21 cellular contexts compared by ENCODE assay signal in the genomic region with DNA sequence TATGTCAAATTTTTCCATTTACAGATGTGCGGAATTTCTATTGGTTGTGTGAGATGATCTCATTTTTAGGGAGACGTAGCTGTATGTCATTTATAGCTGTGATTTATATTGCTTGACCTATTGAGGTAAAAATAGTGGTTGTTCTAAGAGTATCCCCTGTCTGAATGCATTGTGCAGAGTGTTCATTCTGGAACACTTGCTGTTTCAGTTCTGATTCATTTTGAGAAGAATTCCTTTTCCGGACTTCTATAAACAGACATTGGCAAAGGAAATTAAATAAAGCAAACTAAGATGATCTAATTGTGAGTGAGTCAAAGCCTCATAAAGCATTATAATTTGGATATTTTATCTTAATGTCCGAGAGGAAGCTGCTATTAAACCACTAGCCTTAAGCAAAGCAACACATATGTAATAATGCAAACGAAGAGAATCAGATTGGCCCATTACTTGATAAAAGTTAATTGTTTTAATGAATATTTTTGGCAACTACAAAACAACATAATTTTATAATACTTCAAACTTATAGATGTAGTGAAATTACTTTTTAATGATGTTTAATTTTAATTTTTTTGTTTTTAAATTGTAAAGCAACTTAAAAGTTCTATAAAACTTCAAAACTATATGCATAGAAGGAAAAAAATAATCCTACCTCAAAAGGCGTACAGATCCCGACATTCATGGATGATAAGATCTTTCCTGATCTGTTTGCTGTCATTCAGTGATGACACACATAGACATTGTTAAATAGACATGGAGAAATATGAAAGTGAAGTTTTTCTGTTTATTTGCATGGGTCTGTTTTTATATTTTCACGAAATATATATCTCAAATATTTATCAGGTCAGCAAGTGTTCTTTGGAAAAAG.
DNase-seq lines count a peak whose midpoint lies in the region; ATAC-seq and TF ChIP-seq lines count a peak whose summit lies in the region.
"Had no signal": no experiment of that assay in that cellular context is flagged by ENCODE, and none has a peak within 500 bp of the region (broad histone marks: within the 10 kb centered on the region; RNA-seq: fewer than 3 reads in every experiment).

No MANE protein-coding gene starts in this region.

- no peaks in the 10 kb centered on the region for H3K9me3 ChIP-seq in RWPE2 (ENCODE audit: severe bottlenecking)
- no peaks in the 10 kb centered on the region for H3K9me3 ChIP-seq in colonic mucosa
- H3K9me3 ChIP-seq: HAP-1, spleen had no signal

- H3K9me3 Mint-ChIP-seq in Calu3 (ENCODE audit: low read depth, unreplicated experiment) (no peaks in the 10 kb centered on the region), natural killer cell (peaks cover 3 to 4% of the 10 kb centered on the region in 2 donors)
- H3K9me3 Mint-ChIP-seq: stimulated activated naive B cell treated with anti-CD40 and anti-IgM and Interleukin-4, amounts not matched to agents 10 μg/mL and 1 μg/mL and 100 μg/mL, for 72 hours had no signal

- intact Hi-C loops in colonic mucosa (cut with DNase I) (no loop called here), Calu3 (cut with micrococcal nuclease; ENCODE audit: unreplicated experiment) (no loop called here), natural killer cell (cut with micrococcal nuclease) (no loop called here)

- no peaks in the 10 kb centered on the region for H3K27me3 ChIP-seq in BJ (ENCODE audit: control insufficient read depth, insufficient read depth, low read length)
- H3K27me3 ChIP-seq in RWPE2 (ENCODE audit: insufficient read depth, poor library complexity, severe bottlenecking) = no peaks in the 10 kb centered on the region
- no peaks in the 10 kb centered on the region for H3K27me3 ChIP-seq in colonic mucosa
- H3K27me3 ChIP-seq: spleen had no signal

- H3K27ac Mint-ChIP-seq in Calu3 (ENCODE audit: unreplicated experiment) = no peak overlapping the region
- no peak overlapping the region for H3K27ac Mint-ChIP-seq in natural killer cell
- H3K27ac Mint-ChIP-seq: activated naive CD4-positive, alpha-beta T cell treated with anti-CD3 and anti-CD28 coated beads, Interleukin-2, amount 50 U/mL, for 72 hours; CD8-positive, alpha-beta memory T cell; stimulated activated naive B cell treated with anti-CD40 and anti-IgM and Interleukin-4, amounts not matched to agents 10 μg/mL and 1 μg/mL and 100 μg/mL, for 72 hours; T-helper 17 cell had no signal

- no peak overlapping the region for H3K9ac ChIP-seq in colonic mucosa (ENCODE audit: low read depth in 2 of 2, low read length in 2 of 2)

- peak; percentile 42 for DNase-seq in BJ (ENCODE audit: low read depth)
- DNase-seq in RWPE2 (ENCODE audit: low spot score) = no peak
- DNase-seq in choroid plexus epithelial cell (ENCODE audit: low read depth) = peak; percentile 64
- DNase-seq in kidney tubule cell (ENCODE audit: low spot score) = peak; percentile 19
- no peak for DNase-seq in colonic mucosa
- no peak for DNase-seq in activated CD4-positive, alpha-beta T cell treated with anti-CD3 and anti-CD28 coated beads, Interleukin-2, amount 50 U/mL, for 48 hours
- no peak for DNase-seq in Calu3
- DNase-seq in natural killer cell = no peak
- DNase-seq: activated CD4-positive, alpha-beta T cell treated with anti-CD3 and anti-CD28 coated beads for 4 hours; CD8-positive, alpha-beta memory T cell; EL; MM.1S; NCI-H2081; NCI-H526 treated with DMSO at 0.1 percent for 48 hours; spleen; stimulated activated naive B cell treated with anti-CD40 and anti-IgM and Interleukin-4, amounts not matched to agents 10 μg/mL and 1 μg/mL and 100 μg/mL, for 72 hours; T-helper 17 cell; trophoblast cell had no signal

- H3K36me3 Mint-ChIP-seq in Calu3 (ENCODE audit: insufficient read depth, unreplicated experiment) (no peaks in the 10 kb centered on the region), natural killer cell (no peaks in the 10 kb centered on the region)
- H3K36me3 Mint-ChIP-seq: activated naive CD4-positive, alpha-beta T cell treated with anti-CD3 and anti-CD28 coated beads, Interleukin-2, amount 50 U/mL, for 72 hours; CD8-positive, alpha-beta memory T cell; stimulated activated naive B cell treated with anti-CD40 and anti-IgM and Interleukin-4, amounts not matched to agents 10 μg/mL and 1 μg/mL and 100 μg/mL, for 72 hours had no signal

- no peak overlapping the region for H3K27ac ChIP-seq in RWPE2 (ENCODE audit: poor library complexity, severe bottlenecking)
- no peak overlapping the region for H3K27ac ChIP-seq in colonic mucosa
- H3K27ac ChIP-seq: spleen had no signal

- H3K4me1 ChIP-seq in RWPE2 (ENCODE audit: insufficient read depth, poor library complexity, severe bottlenecking) (peaks cover 25% of the 10 kb centered on the region), colonic mucosa (no peaks in the 10 kb centered on the region)
- H3K4me1 ChIP-seq: HAP-1, spleen had no signal

- POLR2A ChIA-PET in BJ (lab: Charles Lee) = no interaction called here

- no peak overlapping the region for H3K4me3 ChIP-seq in BJ (ENCODE audit: low read depth, low read length)
- H3K4me3 ChIP-seq in RWPE2 (ENCODE audit: severe bottlenecking) = no peak overlapping the region
- H3K4me3 ChIP-seq in choroid plexus epithelial cell (ENCODE audit: low read depth, low read length) = peak overlapping the region; percentile 3
- H3K4me3 ChIP-seq in colonic mucosa = no peak overlapping the region
- H3K4me3 ChIP-seq: HAP-1, spleen had no signal

- peak; percentile 85 for ATAC-seq in RWPE2 (ENCODE audit: low read depth)
- ATAC-seq in natural killer cell = no peak
- ATAC-seq: activated naive CD4-positive, alpha-beta T cell treated with anti-CD3 and anti-CD28 coated beads, Interleukin-2, amount 50 U/mL, for 72 hours; Panc1; stimulated activated naive B cell treated with anti-CD40 and anti-IgM and Interleukin-4, amounts not matched to agents 10 μg/mL and 1 μg/mL and 100 μg/mL, for 72 hours; T-helper 17 cell had no signal

- no peaks in the 10 kb centered on the region for H3K4me1 Mint-ChIP-seq in Calu3 (ENCODE audit: low read depth, unreplicated experiment)
- H3K4me1 Mint-ChIP-seq in natural killer cell = no peaks in the 10 kb centered on the region
- H3K4me1 Mint-ChIP-seq: CD8-positive, alpha-beta memory T cell; stimulated activated naive B cell treated with anti-CD40 and anti-IgM and Interleukin-4, amounts not matched to agents 10 μg/mL and 1 μg/mL and 100 μg/mL, for 72 hours; T-helper 17 cell had no signal

- H3K36me3 ChIP-seq in BJ (ENCODE audit: control insufficient read depth, insufficient read depth, low read length) = no peaks in the 10 kb centered on the region
- no peaks in the 10 kb centered on the region for H3K36me3 ChIP-seq in RWPE2 (ENCODE audit: low read depth)
- no peaks in the 10 kb centered on the region for H3K36me3 ChIP-seq in colonic mucosa
- H3K36me3 ChIP-seq: HAP-1, spleen had no signal

- no peak overlapping the region for H3K4me3 Mint-ChIP-seq in Calu3 (ENCODE audit: low read depth, unreplicated experiment)
- H3K4me3 Mint-ChIP-seq in natural killer cell = no peak overlapping the region
- H3K4me3 Mint-ChIP-seq: CD8-positive, alpha-beta memory T cell; stimulated activated naive B cell treated with anti-CD40 and anti-IgM and Interleukin-4, amounts not matched to agents 10 μg/mL and 1 μg/mL and 100 μg/mL, for 72 hours; T-helper 17 cell had no signal

- CTCF ChIA-PET in BJ (lab: Yijun Ruan, JAX) (no interaction called here), Calu3 (lab: Charles Lee) (no interaction called here)

- no TSS peak for BruUV-seq in Calu3 (replicated peaks; lab: Mats Ljungman, UMichigan)

- H3K27me3 Mint-ChIP-seq in Calu3 (ENCODE audit: unreplicated experiment) (no peaks in the 10 kb centered on the region), natural killer cell (ENCODE audit: low read depth in 2 of 2) (no peaks in the 10 kb centered on the region)
- H3K27me3 Mint-ChIP-seq: CD8-positive, alpha-beta memory T cell; stimulated activated naive B cell treated with anti-CD40 and anti-IgM and Interleukin-4, amounts not matched to agents 10 μg/mL and 1 μg/mL and 100 μg/mL, for 72 hours; T-helper 17 cell had no signal

- TF ChIP-seq CTCF in BJ (IDR thresholded peaks at IDR 0.05; ENCODE audit: insufficient read depth, low read depth, low read length) (no peak), RWPE2 (IDR thresholded peaks at IDR 0.05; ENCODE audit: poor library complexity, severe bottlenecking) (no peak), choroid plexus epithelial cell (conservative IDR thresholded peaks at IDR 0.05; ENCODE audit: low read depth, low read length) (no peak), colonic mucosa (IDR thresholded peaks at IDR 0.05) (no peak), Calu3 (IDR thresholded peaks at IDR 0.05; ENCODE audit: unreplicated experiment) (no peak), natural killer cell (IDR thresholded peaks at IDR 0.05) (no peak)

Comparison
In these comparisons a context has a peak if more than half of its experiments do, and no peak if none do; other contexts are left out.
1. DNase-seq: peak in BJ (single experiment), choroid plexus epithelial cell (single experiment) and kidney tubule cell (single experiment); none in RWPE2 (single experiment), colonic mucosa (single experiment), activated CD4-positive, alpha-beta T cell treated with anti-CD3 and anti-CD28 coated beads, Interleukin-2, amount 50 U/mL, for 48 hours (0 of 2), Calu3 (single experiment) and natural killer cell (single experiment).